10 cellular contexts compared by ENCODE assay signal in genomic region chr20:58634121-58634817, GRCh38. TPM values are rescaled to one million over a fixed set of nuclear protein-coding genes. Genes with fewer than 3 reads are reported as not detected.
DNase-seq lines count a peak whose midpoint lies in the region; ATAC-seq and TF ChIP-seq lines count a peak whose summit lies in the region.
"Had no signal": no experiment of that assay in that cellular context is flagged by ENCODE, and none has a peak within 500 bp of the region (broad histone marks: within the 10 kb centered on the region; RNA-seq: fewer than 3 reads in every experiment).

No MANE protein-coding gene starts in this region.

- DNase-seq in cardiac septum (ENCODE audit: low spot score) = peak; percentile 36
- DNase-seq in Right ventricle myocardium superior = no peak
- no peak for DNase-seq in activated T-helper 2 cell treated with anti-CD3 and anti-CD28 coated beads, Interferon-gamma antibody, Interleukin-2, Interleukin-4, amounts not matched to agents 10 μg/mL and 5 μg/mL and 100 μg/mL, durations not matched to agents 14 hours and 24 hours and 36 hours (ENCODE audit: low spot score)
- DNase-seq in naive thymus-derived CD8-positive, alpha-beta T cell = peak in 8 of 10 donors; percentile 14 to 69 (median 40)
- DNase-seq in esophagus muscularis mucosa (ENCODE audit: extremely low spot score) = no peak
- no peak for DNase-seq in type B pancreatic cell (ENCODE audit: extremely low spot score, unreplicated experiment)
- no peak for DNase-seq in putamen (ENCODE audit: low spot score)
- DNase-seq: RPMI8226 had no signal

- peaks cover 0 to 20% (median 14%) of the 10 kb centered on the region in 4 donors for H3K4me1 ChIP-seq in esophagus muscularis mucosa
- H3K4me1 ChIP-seq: pancreas had no signal

- peaks cover 15% of the 10 kb centered on the region for H3K4me1 Mint-ChIP-seq in activated T-helper 2 cell treated with anti-CD3 and anti-CD28 coated beads, Interferon-gamma antibody, Interleukin-2, Interleukin-4, amounts not matched to agents 10 μg/mL and 5 μg/mL and 100 μg/mL, durations not matched to agents 14 hours and 24 hours and 36 hours (ENCODE audit: low read depth)
- H3K4me1 Mint-ChIP-seq in naive thymus-derived CD8-positive, alpha-beta T cell = peaks cover 11 to 43% (median 33%) of the 10 kb centered on the region in 4 donors
- H3K4me1 Mint-ChIP-seq in type B pancreatic cell (ENCODE audit: unreplicated experiment) = peaks cover 31% of the 10 kb centered on the region

- H3K9me3 ChIP-seq in esophagus muscularis mucosa = no peaks in the 10 kb centered on the region
- H3K9me3 ChIP-seq: pancreas had no signal

- TF ChIP-seq EP300 in esophagus muscularis mucosa (IDR thresholded peaks at IDR 0.05) = no peak

- no peaks in the 10 kb centered on the region for H3K9me3 Mint-ChIP-seq in activated T-helper 2 cell treated with anti-CD3 and anti-CD28 coated beads, Interferon-gamma antibody, Interleukin-2, Interleukin-4, amounts not matched to agents 10 μg/mL and 5 μg/mL and 100 μg/mL, durations not matched to agents 14 hours and 24 hours and 36 hours
- H3K9me3 Mint-ChIP-seq in naive thymus-derived CD8-positive, alpha-beta T cell = no peaks in the 10 kb centered on the region
- H3K9me3 Mint-ChIP-seq in type B pancreatic cell = no peaks in the 10 kb centered on the region

- H3K27me3 ChIP-seq in esophagus muscularis mucosa = no peaks in the 10 kb centered on the region
- H3K27me3 ChIP-seq: pancreas had no signal

- no peak for TF ChIP-seq POLR2A in esophagus muscularis mucosa (IDR thresholded peaks at IDR 0.05; ENCODE audit: low read depth)

- H3K36me3 ChIP-seq in esophagus muscularis mucosa = no peaks in the 10 kb centered on the region
- H3K36me3 ChIP-seq: pancreas had no signal

- TF ChIP-seq CTCF in esophagus muscularis mucosa (IDR thresholded peaks at IDR 0.05) (no peak), type B pancreatic cell (conservative IDR thresholded peaks at IDR 0.05) (no peak)

- no peaks in the 10 kb centered on the region for H3K36me3 Mint-ChIP-seq in activated T-helper 2 cell treated with anti-CD3 and anti-CD28 coated beads, Interferon-gamma antibody, Interleukin-2, Interleukin-4, amounts not matched to agents 10 μg/mL and 5 μg/mL and 100 μg/mL, durations not matched to agents 14 hours and 24 hours and 36 hours (ENCODE audit: low read depth)
- H3K36me3 Mint-ChIP-seq in naive thymus-derived CD8-positive, alpha-beta T cell = no peaks in the 10 kb centered on the region
- no peaks in the 10 kb centered on the region for H3K36me3 Mint-ChIP-seq in type B pancreatic cell

- peak overlapping the region in 2 of 4 donors; percentile 46 to 50 for H3K27ac ChIP-seq in esophagus muscularis mucosa (replicated peaks in 1 of 4)
- H3K27ac ChIP-seq: pancreas had no signal

- H3K27ac Mint-ChIP-seq in activated T-helper 2 cell treated with anti-CD3 and anti-CD28 coated beads, Interferon-gamma antibody, Interleukin-2, Interleukin-4, amounts not matched to agents 10 μg/mL and 5 μg/mL and 100 μg/mL, durations not matched to agents 14 hours and 24 hours and 36 hours = peak overlapping the region; percentile 68
- H3K27ac Mint-ChIP-seq in naive thymus-derived CD8-positive, alpha-beta T cell = peak overlapping the region; percentile 89 to 97 (median 96)
- H3K27ac Mint-ChIP-seq in type B pancreatic cell = no peak overlapping the region

- POLR2A ChIA-PET in naive thymus-derived CD8-positive, alpha-beta T cell (lab: Charles Lee) = interaction anchor here (0.6 to 5.1 kb wide), 4 partner anchors 10 to 604 kb away, joined by 3 to 47 read pairs (median 6); partner anchors contain the start of genes STX16 and VAPB

- H3K4me3 Mint-ChIP-seq in activated T-helper 2 cell treated with anti-CD3 and anti-CD28 coated beads, Interferon-gamma antibody, Interleukin-2, Interleukin-4, amounts not matched to agents 10 μg/mL and 5 μg/mL and 100 μg/mL, durations not matched to agents 14 hours and 24 hours and 36 hours (ENCODE audit: low read depth) = no peak overlapping the region
- peak overlapping the region; percentile 55 to 81 (median 70) for H3K4me3 Mint-ChIP-seq in naive thymus-derived CD8-positive, alpha-beta T cell
- H3K4me3 Mint-ChIP-seq in type B pancreatic cell = no peak overlapping the region

- 60% methylated on average over 23 of the region's 23 CpGs for WGBS in esophagus muscularis mucosa

- H3K4me3 ChIP-seq in esophagus muscularis mucosa = peak overlapping the region in 1 of 4 donors; percentile 9
- H3K4me3 ChIP-seq: pancreas had no signal

- H3K27me3 Mint-ChIP-seq in activated T-helper 2 cell treated with anti-CD3 and anti-CD28 coated beads, Interferon-gamma antibody, Interleukin-2, Interleukin-4, amounts not matched to agents 10 μg/mL and 5 μg/mL and 100 μg/mL, durations not matched to agents 14 hours and 24 hours and 36 hours (ENCODE audit: low read depth) = peaks cover 5% of the 10 kb centered on the region
- H3K27me3 Mint-ChIP-seq in naive thymus-derived CD8-positive, alpha-beta T cell = peaks cover 0 to 1% (median 0%) of the 10 kb centered on the region in 5 donors
- H3K27me3 Mint-ChIP-seq in type B pancreatic cell = peaks cover 16% of the 10 kb centered on the region

- no peak for ATAC-seq in Right ventricle myocardium superior (ENCODE audit: poor library complexity)
- ATAC-seq in naive thymus-derived CD8-positive, alpha-beta T cell = peak; percentile 88 to 92
- ATAC-seq in GM18861 (IDR thresholded peaks at IDR 0.05; ENCODE audit: unreplicated experiment) = no peak

- intact Hi-C loops in cardiac septum (cut with DNase I) (no loop called here), Right ventricle myocardium superior (cut with DNase I) (no loop called here), esophagus muscularis mucosa (cut with DNase I) (no loop called here)
- intact Hi-C loops in activated T-helper 2 cell treated with anti-CD3 and anti-CD28 coated beads, Interferon-gamma antibody, Interleukin-2, Interleukin-4, amounts not matched to agents 10 μg/mL and 5 μg/mL and 100 μg/mL, durations not matched to agents 14 hours and 24 hours and 36 hours (cut with micrococcal nuclease) = no loop called here

RNA-seq across cellular contexts. Expression of gene STX16, which starts 16.8 kb away (rescaled TPM):
- total RNA-seq in cardiac septum (33.1 TPM), Right ventricle myocardium superior (21.8 TPM), esophagus muscularis mucosa (10 to 100 TPM; 36.6 to 57.7 (median 43.5) TPM), type B pancreatic cell (ENCODE audit: low replicate concordance) (60.4 and 62.8 TPM in 2 replicates)
- total RNA-seq in activated T-helper 2 cell treated with anti-CD3 and anti-CD28 coated beads, Interferon-gamma antibody, Interleukin-2, Interleukin-4, amounts not matched to agents 10 μg/mL and 5 μg/mL and 100 μg/mL, durations not matched to agents 14 hours and 24 hours and 36 hours = 101 and 103 TPM in 2 replicates
- 100 to 1,000 TPM; 183 to 205 TPM for total RNA-seq in naive thymus-derived CD8-positive, alpha-beta T cell
- polyA plus RNA-seq in naive thymus-derived CD8-positive, alpha-beta T cell = 10 to 100 TPM; 23.2 to 35.9 (median 30.4) TPM

RNA-seq across cellular contexts. Expression of gene NPEPL1, which starts 58.3 kb away (rescaled TPM):
- total RNA-seq in cardiac septum (31.5 TPM), Right ventricle myocardium superior (24.4 TPM), esophagus muscularis mucosa (10 to 100 TPM; 29.0 to 59.0 (median 50.5) TPM), type B pancreatic cell (ENCODE audit: low replicate concordance) (21.1 and 25.0 TPM in 2 replicates)
- 27.5 and 29.4 TPM in 2 replicates for total RNA-seq in activated T-helper 2 cell treated with anti-CD3 and anti-CD28 coated beads, Interferon-gamma antibody, Interleukin-2, Interleukin-4, amounts not matched to agents 10 μg/mL and 5 μg/mL and 100 μg/mL, durations not matched to agents 14 hours and 24 hours and 36 hours
- 10 to 100 TPM; 43.1 to 44.8 TPM for total RNA-seq in naive thymus-derived CD8-positive, alpha-beta T cell
- polyA plus RNA-seq in naive thymus-derived CD8-positive, alpha-beta T cell = 1 to 10 TPM; 5.3 to 6.3 (median 5.5) TPM

Comparison
In these comparisons a context has a peak if more than half of its experiments do, and no peak if none do; other contexts are left out.
1. DNase-seq: peak in cardiac septum (single experiment) and naive thymus-derived CD8-positive, alpha-beta T cell (8 of 10); none in Right ventricle myocardium superior (single experiment), activated T-helper 2 cell treated with anti-CD3 and anti-CD28 coated beads, Interferon-gamma antibody, Interleukin-2, Interleukin-4, amounts not matched to agents 10 μg/mL and 5 μg/mL and 100 μg/mL, durations not matched to agents 14 hours and 24 hours and 36 hours (single experiment), esophagus muscularis mucosa (single experiment), type B pancreatic cell (single experiment) and putamen (single experiment).
2. ATAC-seq: peak in naive thymus-derived CD8-positive, alpha-beta T cell (2 of 2); none in Right ventricle myocardium superior (single experiment) and GM18861 (single experiment).
3. H3K4me3 Mint-ChIP-seq: peak in naive thymus-derived CD8-positive, alpha-beta T cell (10 of 10); none in activated T-helper 2 cell treated with anti-CD3 and anti-CD28 coated beads, Interferon-gamma antibody, Interleukin-2, Interleukin-4, amounts not matched to agents 10 μg/mL and 5 μg/mL and 100 μg/mL, durations not matched to agents 14 hours and 24 hours and 36 hours (single experiment) and type B pancreatic cell (single experiment).